14 cellular contexts compared by ENCODE assay signal in the genomic region with DNA sequence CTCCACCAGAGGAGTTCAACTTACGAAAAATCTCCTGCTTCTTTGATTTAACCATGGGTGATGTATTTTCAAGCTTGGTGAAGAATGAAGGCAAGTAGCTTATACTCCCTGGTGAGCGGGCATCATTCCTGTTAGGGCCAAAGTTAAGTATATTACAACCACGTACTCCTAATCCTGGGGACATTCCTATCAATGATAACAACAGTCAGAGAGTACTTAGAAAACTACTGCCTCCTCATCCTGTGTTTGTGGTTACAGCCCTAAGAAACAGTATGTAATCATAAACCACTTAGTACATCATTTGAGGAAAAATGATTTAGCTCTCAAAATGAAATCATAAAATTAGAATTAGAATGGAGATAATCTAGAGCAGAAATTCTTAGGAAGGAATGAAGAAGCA. TPM values are rescaled to one million over a fixed set of nuclear protein-coding genes. Genes with fewer than 3 reads are reported as not detected.
A peak's percentile ranks its signal among the peaks of the same experiment; 100 is the strongest.
DNase-seq lines count a peak whose midpoint lies in the region; ATAC-seq and TF ChIP-seq lines count a peak whose summit lies in the region.
"Had no signal": no experiment of that assay in that cellular context is flagged by ENCODE, and none has a peak within 500 bp of the region (broad histone marks: within the 10 kb centered on the region; RNA-seq: fewer than 3 reads in every experiment).

No MANE protein-coding gene starts in this region.

- H3K4me3 Mint-ChIP-seq in activated naive CD8-positive, alpha-beta T cell treated with anti-CD3 and anti-CD28 coated beads for 36 hours: no peak overlapping the region
- no peak overlapping the region for H3K4me3 Mint-ChIP-seq in activated naive CD8-positive, alpha-beta T cell treated with anti-CD3 and anti-CD28 coated beads, Interleukin-2, amount 50 U/mL, for 24 hours
- H3K4me3 Mint-ChIP-seq in activated T-helper 17 cell treated with anti-CD3 and anti-CD28 coated beads, Interleukin-2, amount 50 U/mL, for 72 hours: no peak overlapping the region
- H3K4me3 Mint-ChIP-seq in immature natural killer cell: no peak overlapping the region
- H3K4me3 Mint-ChIP-seq: B cell; CD8-positive, alpha-beta T cell had no signal

- peak overlapping the region; percentile 44 for H3K27ac Mint-ChIP-seq in activated naive CD8-positive, alpha-beta T cell treated with anti-CD3 and anti-CD28 coated beads for 36 hours
- H3K27ac Mint-ChIP-seq in activated naive CD8-positive, alpha-beta T cell treated with anti-CD3 and anti-CD28 coated beads, Interleukin-2, amount 50 U/mL, for 24 hours: no peak overlapping the region
- H3K27ac Mint-ChIP-seq in activated T-helper 17 cell treated with anti-CD3 and anti-CD28 coated beads, Interleukin-2, amount 50 U/mL, for 72 hours: peak overlapping the region; percentile 85
- peak overlapping the region in 4 of 6 donors; percentile 9 to 40 (median 22) for H3K27ac Mint-ChIP-seq in immature natural killer cell
- H3K27ac Mint-ChIP-seq: B cell had no signal

- no peak for TF ChIP-seq CTCF in mucosa of descending colon (IDR thresholded peaks at IDR 0.05)

- peaks cover 41% of the 10 kb centered on the region for H3K36me3 Mint-ChIP-seq in activated naive CD8-positive, alpha-beta T cell treated with anti-CD3 and anti-CD28 coated beads for 36 hours
- H3K36me3 Mint-ChIP-seq in activated naive CD8-positive, alpha-beta T cell treated with anti-CD3 and anti-CD28 coated beads, Interleukin-2, amount 50 U/mL, for 24 hours (ENCODE audit: low read depth): peaks cover 53% of the 10 kb centered on the region
- peaks cover 89% of the 10 kb centered on the region for H3K36me3 Mint-ChIP-seq in activated T-helper 17 cell treated with anti-CD3 and anti-CD28 coated beads, Interleukin-2, amount 50 U/mL, for 72 hours (ENCODE audit: low read depth)
- H3K36me3 Mint-ChIP-seq in immature natural killer cell: peaks cover 19 to 44% (median 33%) of the 10 kb centered on the region in 3 donors

- H3K27me3 Mint-ChIP-seq in activated naive CD8-positive, alpha-beta T cell treated with anti-CD3 and anti-CD28 coated beads for 36 hours: no peaks in the 10 kb centered on the region
- H3K27me3 Mint-ChIP-seq in activated naive CD8-positive, alpha-beta T cell treated with anti-CD3 and anti-CD28 coated beads, Interleukin-2, amount 50 U/mL, for 24 hours: no peaks in the 10 kb centered on the region
- no peaks in the 10 kb centered on the region for H3K27me3 Mint-ChIP-seq in activated T-helper 17 cell treated with anti-CD3 and anti-CD28 coated beads, Interleukin-2, amount 50 U/mL, for 72 hours
- peaks cover 0 to 7% (median 0%) of the 10 kb centered on the region in 3 donors for H3K27me3 Mint-ChIP-seq in immature natural killer cell (ENCODE audit: low read depth in 3 of 3)
- H3K27me3 Mint-ChIP-seq: B cell had no signal

- no peaks in the 10 kb centered on the region for H3K4me1 ChIP-seq in mucosa of descending colon (ENCODE audit: low read depth)
- H3K4me1 ChIP-seq: HAP-1 had no signal

- no peaks in the 10 kb centered on the region for H3K9me3 Mint-ChIP-seq in activated naive CD8-positive, alpha-beta T cell treated with anti-CD3 and anti-CD28 coated beads for 36 hours
- H3K9me3 Mint-ChIP-seq in activated naive CD8-positive, alpha-beta T cell treated with anti-CD3 and anti-CD28 coated beads, Interleukin-2, amount 50 U/mL, for 24 hours: no peaks in the 10 kb centered on the region
- H3K9me3 Mint-ChIP-seq in activated T-helper 17 cell treated with anti-CD3 and anti-CD28 coated beads, Interleukin-2, amount 50 U/mL, for 72 hours: no peaks in the 10 kb centered on the region
- H3K9me3 Mint-ChIP-seq in immature natural killer cell: no peaks in the 10 kb centered on the region
- H3K9me3 Mint-ChIP-seq: CD8-positive, alpha-beta T cell had no signal

- intact Hi-C loops in mucosa of descending colon (cut with DNase I, micrococcal nuclease): no loop called here

- H3K9me3 ChIP-seq in mucosa of descending colon: no peaks in the 10 kb centered on the region
- H3K9me3 ChIP-seq: HAP-1 had no signal

- no peaks in the 10 kb centered on the region for H3K36me3 ChIP-seq in mucosa of descending colon (ENCODE audit: low read depth)

- DNase-seq in activated naive CD8-positive, alpha-beta T cell treated with anti-CD3 and anti-CD28 coated beads for 36 hours: no peak
- DNase-seq in activated naive CD8-positive, alpha-beta T cell treated with anti-CD3 and anti-CD28 coated beads, Interleukin-2, amount 50 U/mL, for 24 hours: no peak
- DNase-seq in immature natural killer cell (no peak), mucosa of descending colon (no peak), globus pallidus (ENCODE audit: low spot score) (no peak)
- DNase-seq: CD8-positive, alpha-beta T cell; DND-41; NCI-H187; NCI-H226; NCI-H524 treated with DMSO at 0.1 percent for 48 hours had no signal

- peaks cover 5% of the 10 kb centered on the region for H3K4me1 Mint-ChIP-seq in activated naive CD8-positive, alpha-beta T cell treated with anti-CD3 and anti-CD28 coated beads for 36 hours
- no peaks in the 10 kb centered on the region for H3K4me1 Mint-ChIP-seq in activated naive CD8-positive, alpha-beta T cell treated with anti-CD3 and anti-CD28 coated beads, Interleukin-2, amount 50 U/mL, for 24 hours
- H3K4me1 Mint-ChIP-seq in activated T-helper 17 cell treated with anti-CD3 and anti-CD28 coated beads, Interleukin-2, amount 50 U/mL, for 72 hours: peaks cover 5% of the 10 kb centered on the region
- H3K4me1 Mint-ChIP-seq in immature natural killer cell: peaks cover 4 to 13% of the 10 kb centered on the region in 2 donors
- H3K4me1 Mint-ChIP-seq: B cell had no signal

- ATAC-seq in activated naive CD8-positive, alpha-beta T cell treated with anti-CD3 and anti-CD28 coated beads, Interleukin-2, amount 50 U/mL, for 24 hours: no peak
- no peak for ATAC-seq in activated T-helper 17 cell treated with anti-CD3 and anti-CD28 coated beads, Interleukin-2, amount 50 U/mL, for 72 hours (replicated peaks)
- ATAC-seq in HG03097 (IDR thresholded peaks at IDR 0.05; ENCODE audit: low FRiP score, unreplicated experiment): no peak
- ATAC-seq in mucosa of descending colon: no peak
- ATAC-seq: CD8-positive, alpha-beta T cell had no signal

- no peak overlapping the region for H3K4me3 ChIP-seq in mucosa of descending colon
- H3K4me3 ChIP-seq: HAP-1 had no signal

RNA-seq across cellular contexts. Expression of a gene that starts 47.3 kb away (rescaled TPM):
- 10 to 100 TPM; 39.7 to 41.2 TPM for total RNA-seq in activated naive CD8-positive, alpha-beta T cell treated with anti-CD3 and anti-CD28 coated beads for 36 hours
- total RNA-seq in activated T-helper 17 cell treated with anti-CD3 and anti-CD28 coated beads, Interleukin-2, amount 50 U/mL, for 72 hours: 10 to 100 TPM; 22.2 to 28.8 TPM
- 10 to 100 TPM; 37.1 to 64.6 (median 38.1) TPM for polyA plus RNA-seq in immature natural killer cell
- total RNA-seq in mucosa of descending colon: 10 to 100 TPM; 32.5 to 52.2 (median 41.9) TPM

RNA-seq across cellular contexts. Expression of a gene that starts 47.5 kb away (rescaled TPM):
- 10 to 100 TPM; 10.8 to 13.4 TPM for total RNA-seq in activated naive CD8-positive, alpha-beta T cell treated with anti-CD3 and anti-CD28 coated beads for 36 hours
- 10 to 100 TPM; 10.9 to 14.8 TPM for total RNA-seq in activated T-helper 17 cell treated with anti-CD3 and anti-CD28 coated beads, Interleukin-2, amount 50 U/mL, for 72 hours
- polyA plus RNA-seq in immature natural killer cell: 10 to 100 TPM; 47.0 to 67.8 (median 67.6) TPM
- 10 to 100 TPM; 17.3 to 32.1 (median 26.0) TPM for total RNA-seq in mucosa of descending colon
